1 cellular context compared by ENCODE assay signal in the genomic region with DNA sequence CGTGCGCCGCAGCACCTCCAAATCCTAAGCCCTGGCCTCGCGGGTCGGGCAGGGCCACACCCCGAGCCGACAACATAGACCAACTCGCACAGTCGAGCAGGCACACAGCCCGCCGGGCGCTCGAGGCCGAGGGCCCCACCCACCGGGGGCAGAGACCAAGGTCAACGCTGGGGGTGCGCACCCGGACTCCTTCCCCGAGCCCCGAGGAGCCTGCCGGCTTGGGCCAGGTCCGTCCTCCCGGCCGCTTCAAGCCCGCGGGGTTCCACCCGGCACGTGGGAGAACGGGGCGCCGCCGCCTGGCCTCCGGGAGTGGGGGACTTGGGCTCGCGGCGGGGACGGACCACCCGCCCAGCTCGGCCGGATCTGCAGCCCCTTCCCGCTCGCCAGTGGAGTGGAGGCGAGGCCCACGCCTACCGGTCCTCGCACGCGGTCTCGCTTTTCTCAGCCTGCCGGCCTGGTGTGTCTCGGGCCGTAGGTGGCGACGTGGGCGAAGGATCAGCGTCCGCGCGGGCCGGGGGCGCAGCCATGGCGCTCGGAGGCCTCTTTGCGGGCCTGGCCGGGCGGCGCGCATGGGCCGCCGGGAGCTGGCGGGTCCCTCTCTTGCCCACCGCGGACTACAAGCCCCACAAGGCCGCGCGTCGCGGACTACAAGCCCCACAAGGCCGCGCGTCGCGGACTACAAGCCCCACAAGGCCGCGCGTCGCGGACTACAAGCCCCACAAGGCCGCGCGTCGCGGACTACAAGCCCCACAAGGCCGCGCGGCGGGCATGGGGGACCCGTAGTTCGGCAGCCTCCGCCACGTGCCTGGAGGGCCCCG.
TF ChIP-seq lines count a peak whose summit lies in the region.

A gene (minus strand): TSS at position 571 of the 818 bp plus-strand sequence. CDS start 44 bp downstream, at position 527.

TF ChIP-seq in HepG2, 621 proteins besides CTCF, POLR2A, EP300 and RAD21 (continued from another document and continues in another):
- no peak for TF ChIP-seq ATM (IDR thresholded peaks at IDR 0.05; ENCODE audit: borderline replicate concordance)
- TF ChIP-seq DPF2 (CRISPR knock-in tag; IDR thresholded peaks at IDR 0.05; ENCODE audit: borderline replicate concordance, low read depth): peak; percentile 83
- peak; percentile 99 for TF ChIP-seq ZNF761 (CRISPR knock-in tag; conservative IDR thresholded peaks at IDR 0.05)
- TF ChIP-seq TBP (CRISPR knock-in tag; IDR thresholded peaks at IDR 0.05): peak; percentile 99
- TF ChIP-seq PRPF4 (IDR thresholded peaks at IDR 0.05; ENCODE audit: low read depth, low read length, poor library complexity, severe bottlenecking): no peak
- TF ChIP-seq, protein P1, sequence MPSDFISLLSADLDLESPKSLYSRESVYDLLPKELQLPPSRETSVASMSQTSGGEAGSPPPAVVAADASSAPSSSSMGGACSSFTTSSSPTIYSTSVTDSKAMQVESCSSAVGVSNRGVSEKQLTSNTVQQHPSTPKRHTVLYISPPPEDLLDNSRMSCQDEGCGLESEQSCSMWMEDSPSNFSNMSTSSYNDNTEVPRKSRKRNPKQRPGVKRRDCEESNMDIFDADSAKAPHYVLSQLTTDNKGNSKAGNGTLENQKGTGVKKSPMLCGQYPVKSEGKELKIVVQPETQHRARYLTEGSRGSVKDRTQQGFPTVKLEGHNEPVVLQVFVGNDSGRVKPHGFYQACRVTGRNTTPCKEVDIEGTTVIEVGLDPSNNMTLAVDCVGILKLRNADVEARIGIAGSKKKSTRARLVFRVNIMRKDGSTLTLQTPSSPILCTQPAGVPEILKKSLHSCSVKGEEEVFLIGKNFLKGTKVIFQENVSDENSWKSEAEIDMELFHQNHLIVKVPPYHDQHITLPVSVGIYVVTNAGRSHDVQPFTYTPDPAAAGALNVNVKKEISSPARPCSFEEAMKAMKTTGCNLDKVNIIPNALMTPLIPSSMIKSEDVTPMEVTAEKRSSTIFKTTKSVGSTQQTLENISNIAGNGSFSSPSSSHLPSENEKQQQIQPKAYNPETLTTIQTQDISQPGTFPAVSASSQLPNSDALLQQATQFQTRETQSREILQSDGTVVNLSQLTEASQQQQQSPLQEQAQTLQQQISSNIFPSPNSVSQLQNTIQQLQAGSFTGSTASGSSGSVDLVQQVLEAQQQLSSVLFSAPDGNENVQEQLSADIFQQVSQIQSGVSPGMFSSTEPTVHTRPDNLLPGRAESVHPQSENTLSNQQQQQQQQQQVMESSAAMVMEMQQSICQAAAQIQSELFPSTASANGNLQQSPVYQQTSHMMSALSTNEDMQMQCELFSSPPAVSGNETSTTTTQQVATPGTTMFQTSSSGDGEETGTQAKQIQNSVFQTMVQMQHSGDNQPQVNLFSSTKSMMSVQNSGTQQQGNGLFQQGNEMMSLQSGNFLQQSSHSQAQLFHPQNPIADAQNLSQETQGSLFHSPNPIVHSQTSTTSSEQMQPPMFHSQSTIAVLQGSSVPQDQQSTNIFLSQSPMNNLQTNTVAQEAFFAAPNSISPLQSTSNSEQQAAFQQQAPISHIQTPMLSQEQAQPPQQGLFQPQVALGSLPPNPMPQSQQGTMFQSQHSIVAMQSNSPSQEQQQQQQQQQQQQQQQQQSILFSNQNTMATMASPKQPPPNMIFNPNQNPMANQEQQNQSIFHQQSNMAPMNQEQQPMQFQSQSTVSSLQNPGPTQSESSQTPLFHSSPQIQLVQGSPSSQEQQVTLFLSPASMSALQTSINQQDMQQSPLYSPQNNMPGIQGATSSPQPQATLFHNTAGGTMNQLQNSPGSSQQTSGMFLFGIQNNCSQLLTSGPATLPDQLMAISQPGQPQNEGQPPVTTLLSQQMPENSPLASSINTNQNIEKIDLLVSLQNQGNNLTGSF (CRISPR knock-in tag; IDR thresholded peaks at IDR 0.05): peak; percentile 97
- peak; percentile 92; the same call in 1 of the 2 replicates for TF ChIP-seq TSC22D2 (CRISPR knock-in tag; IDR thresholded peaks at IDR 0.05; ENCODE audit: borderline replicate concordance)
- TF ChIP-seq LCORL (IDR thresholded peaks at IDR 0.05): no peak
- TF ChIP-seq LCORL (CRISPR knock-in tag; IDR thresholded peaks at IDR 0.05): peak; percentile 13; the same call in 1 of the 2 replicates
- peak; percentile 98 for TF ChIP-seq ZIK1 (CRISPR knock-in tag; IDR thresholded peaks at IDR 0.05; ENCODE audit: borderline replicate concordance, low read depth)
- TF ChIP-seq MIER2 (CRISPR knock-in tag; IDR thresholded peaks at IDR 0.05): peak; percentile 79; the same call in 1 of the 2 replicates
- TF ChIP-seq JDP2 (CRISPR knock-in tag; IDR thresholded peaks at IDR 0.05; ENCODE audit: borderline replicate concordance): no peak; the same call in 1 of the 2 replicates
- TF ChIP-seq, protein P2, sequence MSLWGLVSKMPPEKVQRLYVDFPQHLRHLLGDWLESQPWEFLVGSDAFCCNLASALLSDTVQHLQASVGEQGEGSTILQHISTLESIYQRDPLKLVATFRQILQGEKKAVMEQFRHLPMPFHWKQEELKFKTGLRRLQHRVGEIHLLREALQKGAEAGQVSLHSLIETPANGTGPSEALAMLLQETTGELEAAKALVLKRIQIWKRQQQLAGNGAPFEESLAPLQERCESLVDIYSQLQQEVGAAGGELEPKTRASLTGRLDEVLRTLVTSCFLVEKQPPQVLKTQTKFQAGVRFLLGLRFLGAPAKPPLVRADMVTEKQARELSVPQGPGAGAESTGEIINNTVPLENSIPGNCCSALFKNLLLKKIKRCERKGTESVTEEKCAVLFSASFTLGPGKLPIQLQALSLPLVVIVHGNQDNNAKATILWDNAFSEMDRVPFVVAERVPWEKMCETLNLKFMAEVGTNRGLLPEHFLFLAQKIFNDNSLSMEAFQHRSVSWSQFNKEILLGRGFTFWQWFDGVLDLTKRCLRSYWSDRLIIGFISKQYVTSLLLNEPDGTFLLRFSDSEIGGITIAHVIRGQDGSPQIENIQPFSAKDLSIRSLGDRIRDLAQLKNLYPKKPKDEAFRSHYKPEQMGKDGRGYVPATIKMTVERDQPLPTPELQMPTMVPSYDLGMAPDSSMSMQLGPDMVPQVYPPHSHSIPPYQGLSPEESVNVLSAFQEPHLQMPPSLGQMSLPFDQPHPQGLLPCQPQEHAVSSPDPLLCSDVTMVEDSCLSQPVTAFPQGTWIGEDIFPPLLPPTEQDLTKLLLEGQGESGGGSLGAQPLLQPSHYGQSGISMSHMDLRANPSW (CRISPR knock-in tag; IDR thresholded peaks at IDR 0.05; ENCODE audit: borderline replicate concordance): peak; percentile 99; the same call in 1 of the 2 replicates
- TF ChIP-seq, protein P3, sequence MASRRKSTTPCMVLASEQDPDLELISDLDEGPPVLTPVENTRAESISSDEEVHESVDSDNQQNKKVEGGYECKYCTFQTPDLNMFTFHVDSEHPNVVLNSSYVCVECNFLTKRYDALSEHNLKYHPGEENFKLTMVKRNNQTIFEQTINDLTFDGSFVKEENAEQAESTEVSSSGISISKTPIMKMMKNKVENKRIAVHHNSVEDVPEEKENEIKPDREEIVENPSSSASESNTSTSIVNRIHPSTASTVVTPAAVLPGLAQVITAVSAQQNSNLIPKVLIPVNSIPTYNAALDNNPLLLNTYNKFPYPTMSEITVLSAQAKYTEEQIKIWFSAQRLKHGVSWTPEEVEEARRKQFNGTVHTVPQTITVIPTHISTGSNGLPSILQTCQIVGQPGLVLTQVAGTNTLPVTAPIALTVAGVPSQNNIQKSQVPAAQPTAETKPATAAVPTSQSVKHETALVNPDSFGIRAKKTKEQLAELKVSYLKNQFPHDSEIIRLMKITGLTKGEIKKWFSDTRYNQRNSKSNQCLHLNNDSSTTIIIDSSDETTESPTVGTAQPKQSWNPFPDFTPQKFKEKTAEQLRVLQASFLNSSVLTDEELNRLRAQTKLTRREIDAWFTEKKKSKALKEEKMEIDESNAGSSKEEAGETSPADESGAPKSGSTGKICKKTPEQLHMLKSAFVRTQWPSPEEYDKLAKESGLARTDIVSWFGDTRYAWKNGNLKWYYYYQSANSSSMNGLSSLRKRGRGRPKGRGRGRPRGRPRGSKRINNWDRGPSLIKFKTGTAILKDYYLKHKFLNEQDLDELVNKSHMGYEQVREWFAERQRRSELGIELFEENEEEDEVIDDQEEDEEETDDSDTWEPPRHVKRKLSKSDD (CRISPR knock-in tag; IDR thresholded peaks at IDR 0.05; ENCODE audit: low read depth): peak; percentile 74; the same call in 1 of the 2 replicates
- peak; percentile 99 for TF ChIP-seq EEA1 (CRISPR knock-in tag; IDR thresholded peaks at IDR 0.05; ENCODE audit: borderline replicate concordance)
- TF ChIP-seq FOXO1 (CRISPR knock-in tag; IDR thresholded peaks at IDR 0.05): peak; percentile 71
- TF ChIP-seq ZFP36L2 (CRISPR knock-in tag; IDR thresholded peaks at IDR 0.05): peak; percentile 87; the same call in 1 of the 2 replicates
- TF ChIP-seq ZFP90 (CRISPR knock-in tag; IDR thresholded peaks at IDR 0.05; ENCODE audit: borderline replicate concordance): peak; percentile 98
- TF ChIP-seq ISL2 (CRISPR knock-in tag; IDR thresholded peaks at IDR 0.05): peak; percentile 70
- TF ChIP-seq, protein P4, sequence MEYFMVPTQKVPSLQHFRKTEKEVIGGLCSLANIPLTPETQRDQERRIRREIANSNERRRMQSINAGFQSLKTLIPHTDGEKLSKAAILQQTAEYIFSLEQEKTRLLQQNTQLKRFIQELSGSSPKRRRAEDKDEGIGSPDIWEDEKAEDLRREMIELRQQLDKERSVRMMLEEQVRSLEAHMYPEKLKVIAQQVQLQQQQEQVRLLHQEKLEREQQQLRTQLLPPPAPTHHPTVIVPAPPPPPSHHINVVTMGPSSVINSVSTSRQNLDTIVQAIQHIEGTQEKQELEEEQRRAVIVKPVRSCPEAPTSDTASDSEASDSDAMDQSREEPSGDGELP (IDR thresholded peaks at IDR 0.05; ENCODE audit: borderline replicate concordance, low read depth): peak; percentile 67; the same call in 1 of the 2 replicates
- TF ChIP-seq HNF4A (CRISPR knock-in tag; IDR thresholded peaks at IDR 0.05): peak; percentile 99
- TF ChIP-seq, protein P5, sequence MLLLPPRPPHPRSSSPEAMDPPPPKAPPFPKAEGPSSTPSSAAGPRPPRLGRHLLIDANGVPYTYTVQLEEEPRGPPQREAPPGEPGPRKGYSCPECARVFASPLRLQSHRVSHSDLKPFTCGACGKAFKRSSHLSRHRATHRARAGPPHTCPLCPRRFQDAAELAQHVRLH (CRISPR knock-in tag; IDR thresholded peaks at IDR 0.05; ENCODE audit: borderline replicate concordance, low read depth): peak; percentile 98
- peak; percentile 96 for TF ChIP-seq KLF9 (CRISPR knock-in tag; IDR thresholded peaks at IDR 0.05; ENCODE audit: low read depth)
- peak; percentile 73; the same call in 1 of the 2 replicates for TF ChIP-seq ZNF816 (CRISPR knock-in tag; IDR thresholded peaks at IDR 0.05; ENCODE audit: borderline replicate concordance)
- TF ChIP-seq, protein P6, sequence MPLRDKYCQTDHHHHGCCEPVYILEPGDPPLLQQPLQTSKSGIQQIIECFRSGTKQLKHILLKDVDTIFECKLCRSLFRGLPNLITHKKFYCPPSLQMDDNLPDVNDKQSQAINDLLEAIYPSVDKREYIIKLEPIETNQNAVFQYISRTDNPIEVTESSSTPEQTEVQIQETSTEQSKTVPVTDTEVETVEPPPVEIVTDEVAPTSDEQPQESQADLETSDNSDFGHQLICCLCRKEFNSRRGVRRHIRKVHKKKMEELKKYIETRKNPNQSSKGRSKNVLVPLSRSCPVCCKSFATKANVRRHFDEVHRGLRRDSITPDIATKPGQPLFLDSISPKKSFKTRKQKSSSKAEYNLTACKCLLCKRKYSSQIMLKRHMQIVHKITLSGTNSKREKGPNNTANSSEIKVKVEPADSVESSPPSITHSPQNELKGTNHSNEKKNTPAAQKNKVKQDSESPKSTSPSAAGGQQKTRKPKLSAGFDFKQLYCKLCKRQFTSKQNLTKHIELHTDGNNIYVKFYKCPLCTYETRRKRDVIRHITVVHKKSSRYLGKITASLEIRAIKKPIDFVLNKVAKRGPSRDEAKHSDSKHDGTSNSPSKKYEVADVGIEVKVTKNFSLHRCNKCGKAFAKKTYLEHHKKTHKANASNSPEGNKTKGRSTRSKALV (CRISPR knock-in tag; IDR thresholded peaks at IDR 0.05): peak; percentile 92
- TF ChIP-seq MED13 (CRISPR knock-in tag; IDR thresholded peaks at IDR 0.05): peak; percentile 97
- TF ChIP-seq GATAD2A (CRISPR knock-in tag; IDR thresholded peaks at IDR 0.05): peak; percentile 71
- peak; percentile 97 for TF ChIP-seq SAP130 (CRISPR knock-in tag; IDR thresholded peaks at IDR 0.05; ENCODE audit: low read depth)
- TF ChIP-seq, protein P7, sequence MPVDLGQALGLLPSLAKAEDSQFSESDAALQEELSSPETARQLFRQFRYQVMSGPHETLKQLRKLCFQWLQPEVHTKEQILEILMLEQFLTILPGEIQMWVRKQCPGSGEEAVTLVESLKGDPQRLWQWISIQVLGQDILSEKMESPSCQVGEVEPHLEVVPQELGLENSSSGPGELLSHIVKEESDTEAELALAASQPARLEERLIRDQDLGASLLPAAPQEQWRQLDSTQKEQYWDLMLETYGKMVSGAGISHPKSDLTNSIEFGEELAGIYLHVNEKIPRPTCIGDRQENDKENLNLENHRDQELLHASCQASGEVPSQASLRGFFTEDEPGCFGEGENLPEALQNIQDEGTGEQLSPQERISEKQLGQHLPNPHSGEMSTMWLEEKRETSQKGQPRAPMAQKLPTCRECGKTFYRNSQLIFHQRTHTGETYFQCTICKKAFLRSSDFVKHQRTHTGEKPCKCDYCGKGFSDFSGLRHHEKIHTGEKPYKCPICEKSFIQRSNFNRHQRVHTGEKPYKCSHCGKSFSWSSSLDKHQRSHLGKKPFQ (CRISPR knock-in tag; IDR thresholded peaks at IDR 0.05; ENCODE audit: insufficient replicate concordance): peak; percentile 90
- peak; percentile 99 for TF ChIP-seq ZSCAN31 (CRISPR knock-in tag; IDR thresholded peaks at IDR 0.05; ENCODE audit: low read depth)
- TF ChIP-seq REPIN1 (CRISPR knock-in tag; IDR thresholded peaks at IDR 0.05; ENCODE audit: borderline replicate concordance, low read depth): peak; percentile 96
- TF ChIP-seq ZMYM3 (CRISPR knock-in tag; IDR thresholded peaks at IDR 0.05): peak; percentile 61; the same call in 1 of the 2 replicates
